Comparison of ENCODE assay signal across 8 cellular contexts in genomic region chr5:61162010-61162831, GRCh38. TPM values are rescaled to one million over a fixed set of nuclear protein-coding genes. Genes with fewer than 3 reads are reported as not detected.
DNase-seq lines count a peak whose midpoint lies in the region; ATAC-seq and TF ChIP-seq lines count a peak whose summit lies in the region.

TSS of gene SMIM15 (minus strand) at chr5:61162468. CDS start at chr5:61160171, 2,297 bp downstream.

- peak; percentile 16 to 20 for DNase-seq in AML-193 (lab: John Stamatoyannopoulos, UW)
- DNase-seq in NCI-H524 treated with DMSO at 0.1 percent for 48 hours (lab: John Stamatoyannopoulos, UW), result peak; percentile 51
- DNase-seq in activated CD4-positive, alpha-beta T cell treated with anti-CD3 and anti-CD28 coated beads, Interleukin-2, amount 10 ng/mL, durations not matched to agents 7 days and 5 days, result peak; percentile 86
- peak; percentile 22 for DNase-seq in cortex of kidney (lab: John Stamatoyannopoulos, UW)
- DNase-seq in left kidney (ENCODE audit: low read depth, low spot score), result peak; percentile 98
- peak; percentile 83 to 87 for DNase-seq in stimulated activated CD4-positive, alpha-beta T cell treated with anti-CD3 and anti-CD28 coated beads, Interleukin-2, amount 100 ng/mL, for 24 hours

- TF ChIP-seq POLR2A in GM19099 (IDR thresholded peaks at IDR 0.05; ENCODE audit: extremely low read depth, insufficient read length, low read depth), result peak; percentile 85

- peaks cover 48% of the 10 kb centered on the region for H3K36me3 Mint-ChIP-seq in activated CD4-positive, alpha-beta T cell treated with anti-CD3 and anti-CD28 coated beads, Interleukin-2, amount 10 ng/mL, durations not matched to agents 7 days and 5 days (ENCODE audit: low read depth)

- no peaks in the 10 kb centered on the region for H3K27me3 Mint-ChIP-seq in activated CD4-positive, alpha-beta T cell treated with anti-CD3 and anti-CD28 coated beads, Interleukin-2, amount 10 ng/mL, durations not matched to agents 7 days and 5 days

- POLR2A ChIA-PET in activated CD4-positive, alpha-beta T cell treated with anti-CD3 and anti-CD28 coated beads, Interleukin-2, amount 10 ng/mL, durations not matched to agents 7 days and 5 days (lab: Charles Lee), result interaction anchor here (1.6 kb wide), 1 partner anchor 169 kb away, joined by 3 read pairs; the partner anchor contains the start of gene ZSWIM6

- H3K4me1 Mint-ChIP-seq in activated CD4-positive, alpha-beta T cell treated with anti-CD3 and anti-CD28 coated beads, Interleukin-2, amount 10 ng/mL, durations not matched to agents 7 days and 5 days, result peaks cover 37% of the 10 kb centered on the region

- CTCF ChIA-PET in activated CD4-positive, alpha-beta T cell treated with anti-CD3 and anti-CD28 coated beads, Interleukin-2, amount 10 ng/mL, durations not matched to agents 7 days and 5 days (lab: Charles Lee), result interaction anchor here (1.6 kb wide), 1 partner anchor 169 kb away, joined by 3 read pairs; no protein-coding TSS in a partner anchor

- ATAC-seq in HG03432 (IDR thresholded peaks at IDR 0.05; ENCODE audit: unreplicated experiment), result peak; percentile 99

- H3K4me3 Mint-ChIP-seq in activated CD4-positive, alpha-beta T cell treated with anti-CD3 and anti-CD28 coated beads, Interleukin-2, amount 10 ng/mL, durations not matched to agents 7 days and 5 days, result peak within 1 kb of the TSS; percentile 92

- H3K27ac Mint-ChIP-seq in activated CD4-positive, alpha-beta T cell treated with anti-CD3 and anti-CD28 coated beads, Interleukin-2, amount 10 ng/mL, durations not matched to agents 7 days and 5 days, result peak within 1 kb of the TSS; percentile 94

- H3K9me3 Mint-ChIP-seq in activated CD4-positive, alpha-beta T cell treated with anti-CD3 and anti-CD28 coated beads, Interleukin-2, amount 10 ng/mL, durations not matched to agents 7 days and 5 days, result peaks cover 4% of the 10 kb centered on the region

RNA-seq across cellular contexts. Expression of gene SMIM15, which starts in this region (rescaled TPM):
- total RNA-seq in activated CD4-positive, alpha-beta T cell treated with anti-CD3 and anti-CD28 coated beads, Interleukin-2, amount 10 ng/mL, durations not matched to agents 7 days and 5 days, result 10 to 100 TPM; 49.0 to 57.2 TPM

Comparison
In these comparisons a context has a peak if more than half of its experiments do, and no peak if none do; other contexts are left out.
1. Peak in every context shown above with its lines: DNase-seq and ATAC-seq.
2. DNase-seq: peak in every context shown above with its lines; median percentile 98 in left kidney; 86 in activated CD4-positive, alpha-beta T cell treated with anti-CD3 and anti-CD28 coated beads, Interleukin-2, amount 10 ng/mL, durations not matched to agents 7 days and 5 days; 85 in stimulated activated CD4-positive, alpha-beta T cell treated with anti-CD3 and anti-CD28 coated beads, Interleukin-2, amount 100 ng/mL, for 24 hours; 51 in NCI-H524 treated with DMSO at 0.1 percent for 48 hours; 22 in cortex of kidney; 18 in AML-193.